ENCODE assay signal across 8 cellular contexts in the genomic region with DNA sequence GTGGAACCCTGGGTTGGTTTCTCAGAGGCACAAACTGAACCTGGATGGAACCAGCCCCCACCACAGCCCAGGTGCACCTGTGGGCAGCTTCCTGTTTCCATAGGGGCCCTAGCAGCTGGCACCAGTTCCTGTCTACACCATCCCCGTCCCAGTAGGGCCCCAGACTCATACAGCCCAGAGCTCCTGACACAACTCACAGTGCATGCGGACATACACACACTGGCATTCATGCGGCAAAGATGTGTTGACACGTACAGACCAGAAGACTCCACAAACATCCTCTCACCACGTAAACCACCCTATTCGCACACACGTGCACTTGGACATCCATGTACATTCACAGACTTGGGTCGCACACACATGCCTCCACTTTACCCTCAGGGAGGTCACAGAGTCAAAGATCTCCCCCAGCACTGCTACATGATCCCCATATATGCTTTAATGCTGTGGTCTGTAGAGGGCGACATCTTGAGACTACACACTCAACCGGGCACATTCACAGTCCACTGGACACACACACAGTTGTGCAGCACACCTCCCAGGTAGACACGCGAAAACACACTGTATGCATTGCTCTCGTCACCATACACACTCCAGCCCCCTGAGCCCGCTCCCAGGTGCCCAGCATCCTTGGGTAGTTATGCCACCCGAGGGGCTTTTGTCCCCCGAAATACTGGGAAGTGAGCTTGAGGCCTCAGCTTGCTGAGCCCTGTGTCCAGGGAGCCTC. TPM values are rescaled to one million over a fixed set of nuclear protein-coding genes. Genes with fewer than 3 reads are reported as not detected.
A peak's percentile ranks its signal among the peaks of the same experiment; 100 is the strongest.
DNase-seq lines count a peak whose midpoint lies in the region; ATAC-seq and TF ChIP-seq lines count a peak whose summit lies in the region.

No MANE protein-coding gene starts in this region.

- H3K27me3 Mint-ChIP-seq in WTC11 (ENCODE audit: low read depth), result no peaks in the 10 kb centered on the region

- no peaks in the 10 kb centered on the region for H3K9me3 ChIP-seq in effector memory CD4-positive, alpha-beta T cell (ENCODE audit: control insufficient read depth, low read length)

- H3K36me3 Mint-ChIP-seq in WTC11, result no peaks in the 10 kb centered on the region; the same call in 1 of the 2 replicates

- H3K36me3 ChIP-seq in effector memory CD4-positive, alpha-beta T cell (ENCODE audit: control insufficient read depth, insufficient read depth, low read length), result no peaks in the 10 kb centered on the region

- H3K27ac Mint-ChIP-seq in WTC11, result peak overlapping the region; percentile 59

- H3K27ac ChIP-seq in effector memory CD4-positive, alpha-beta T cell (ENCODE audit: insufficient read depth, low read length, poor library complexity, severe bottlenecking), result no peak overlapping the region

- H3K4me3 Mint-ChIP-seq in WTC11, result no peak overlapping the region

- peak; percentile 57 for TF ChIP-seq CTCF in GM12865 (IDR thresholded peaks at IDR 0.05; ENCODE audit: insufficient read depth, low read depth, low read length, missing control alignments)
- no peak for TF ChIP-seq CTCF in WTC11 (IDR thresholded peaks at IDR 0.05)

- H3K4me1 ChIP-seq in effector memory CD4-positive, alpha-beta T cell (ENCODE audit: control insufficient read depth, insufficient read depth, low read length, poor library complexity, severe bottlenecking), result peaks cover 23% of the 10 kb centered on the region

- ATAC-seq in GM19463 (IDR thresholded peaks at IDR 0.05; ENCODE audit: unreplicated experiment) (peak; percentile 48), HG03460 (IDR thresholded peaks at IDR 0.05; ENCODE audit: unreplicated experiment) (peak; percentile 47), WTC11 (0 out of 2 replicates have a peak, but pooled peaks have one; percentile 6)

- no peaks in the 10 kb centered on the region for H3K27me3 ChIP-seq in effector memory CD4-positive, alpha-beta T cell (replicated peaks; ENCODE audit: control insufficient read depth, insufficient read depth, low read length, poor library complexity, severe bottlenecking)

- POLR2A ChIA-PET in WTC11 (lab: Charles Lee), result interaction anchor here (0.6 to 1.9 kb wide), 4 partner anchors 21 to 41 kb away, joined by 3 to 5 read pairs (median 3); partner anchors contain the start of gene CXXC5

- CTCF ChIA-PET in WTC11 (lab: Charles Lee), result interaction anchor here (0.9 to 3.1 kb wide), 19 partner anchors 11 to 117 kb away, joined by 3 to 29 read pairs (median 7); partner anchors contain the start of gene CXXC5

- peak overlapping the region; percentile 78 for H3K4me3 ChIP-seq in GM12865 (ENCODE audit: low read depth, low read length)
- H3K4me3 ChIP-seq in effector memory CD4-positive, alpha-beta T cell (ENCODE audit: insufficient read depth, low read depth, low read length, poor library complexity, severe bottlenecking), result no peak overlapping the region

- no peaks in the 10 kb centered on the region for H3K9me3 Mint-ChIP-seq in WTC11

- H3K4me1 Mint-ChIP-seq in WTC11, result peaks cover 71% of the 10 kb centered on the region

- DNase-seq in GM12865 (ENCODE audit: low read depth), result peak; percentile 92
- no peak for DNase-seq in WTC11 (ENCODE audit: low spot score)
- DNase-seq in globus pallidus (ENCODE audit: low spot score), result peak; percentile 74
- DNase-seq in stimulated activated CD8-positive, alpha-beta memory T cell treated with anti-CD3 and anti-CD28 coated beads, Interleukin-4, amount 100 ng/mL, for 48 hours, result peak; percentile 47
- DNase-seq in effector memory CD4-positive, alpha-beta T cell, result no peak
- no peak for DNase-seq in EL

TF ChIP-seq in WTC11, 78 proteins besides CTCF, POLR2A, EP300 and RAD21 (continues in another document):
- TF ChIP-seq RORB (CRISPR knock-in tag; IDR thresholded peaks at IDR 0.05) (no peak), NFE2L1 (CRISPR knock-in tag; IDR thresholded peaks at IDR 0.05) (no peak), PRRX2 (CRISPR knock-in tag; IDR thresholded peaks at IDR 0.05) (no peak), ZNF232 (CRISPR knock-in tag; IDR thresholded peaks at IDR 0.05) (no peak), OVOL2 (CRISPR knock-in tag; IDR thresholded peaks at IDR 0.05; ENCODE audit: borderline replicate concordance) (no peak), ZNF425 (CRISPR knock-in tag; conservative IDR thresholded peaks at IDR 0.05) (no peak)
- TF ChIP-seq, protein P1, sequence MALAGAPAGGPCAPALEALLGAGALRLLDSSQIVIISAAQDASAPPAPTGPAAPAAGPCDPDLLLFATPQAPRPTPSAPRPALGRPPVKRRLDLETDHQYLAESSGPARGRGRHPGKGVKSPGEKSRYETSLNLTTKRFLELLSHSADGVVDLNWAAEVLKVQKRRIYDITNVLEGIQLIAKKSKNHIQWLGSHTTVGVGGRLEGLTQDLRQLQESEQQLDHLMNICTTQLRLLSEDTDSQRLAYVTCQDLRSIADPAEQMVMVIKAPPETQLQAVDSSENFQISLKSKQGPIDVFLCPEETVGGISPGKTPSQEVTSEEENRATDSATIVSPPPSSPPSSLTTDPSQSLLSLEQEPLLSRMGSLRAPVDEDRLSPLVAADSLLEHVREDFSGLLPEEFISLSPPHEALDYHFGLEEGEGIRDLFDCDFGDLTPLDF (CRISPR knock-in tag; IDR thresholded peaks at IDR 0.05), result no peak
- TF ChIP-seq, protein P2, sequence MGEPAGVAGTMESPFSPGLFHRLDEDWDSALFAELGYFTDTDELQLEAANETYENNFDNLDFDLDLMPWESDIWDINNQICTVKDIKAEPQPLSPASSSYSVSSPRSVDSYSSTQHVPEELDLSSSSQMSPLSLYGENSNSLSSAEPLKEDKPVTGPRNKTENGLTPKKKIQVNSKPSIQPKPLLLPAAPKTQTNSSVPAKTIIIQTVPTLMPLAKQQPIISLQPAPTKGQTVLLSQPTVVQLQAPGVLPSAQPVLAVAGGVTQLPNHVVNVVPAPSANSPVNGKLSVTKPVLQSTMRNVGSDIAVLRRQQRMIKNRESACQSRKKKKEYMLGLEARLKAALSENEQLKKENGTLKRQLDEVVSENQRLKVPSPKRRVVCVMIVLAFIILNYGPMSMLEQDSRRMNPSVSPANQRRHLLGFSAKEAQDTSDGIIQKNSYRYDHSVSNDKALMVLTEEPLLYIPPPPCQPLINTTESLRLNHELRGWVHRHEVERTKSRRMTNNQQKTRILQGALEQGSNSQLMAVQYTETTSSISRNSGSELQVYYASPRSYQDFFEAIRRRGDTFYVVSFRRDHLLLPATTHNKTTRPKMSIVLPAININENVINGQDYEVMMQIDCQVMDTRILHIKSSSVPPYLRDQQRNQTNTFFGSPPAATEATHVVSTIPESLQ (CRISPR knock-in tag; IDR thresholded peaks at IDR 0.05), result no peak
- TF ChIP-seq, protein P3, sequence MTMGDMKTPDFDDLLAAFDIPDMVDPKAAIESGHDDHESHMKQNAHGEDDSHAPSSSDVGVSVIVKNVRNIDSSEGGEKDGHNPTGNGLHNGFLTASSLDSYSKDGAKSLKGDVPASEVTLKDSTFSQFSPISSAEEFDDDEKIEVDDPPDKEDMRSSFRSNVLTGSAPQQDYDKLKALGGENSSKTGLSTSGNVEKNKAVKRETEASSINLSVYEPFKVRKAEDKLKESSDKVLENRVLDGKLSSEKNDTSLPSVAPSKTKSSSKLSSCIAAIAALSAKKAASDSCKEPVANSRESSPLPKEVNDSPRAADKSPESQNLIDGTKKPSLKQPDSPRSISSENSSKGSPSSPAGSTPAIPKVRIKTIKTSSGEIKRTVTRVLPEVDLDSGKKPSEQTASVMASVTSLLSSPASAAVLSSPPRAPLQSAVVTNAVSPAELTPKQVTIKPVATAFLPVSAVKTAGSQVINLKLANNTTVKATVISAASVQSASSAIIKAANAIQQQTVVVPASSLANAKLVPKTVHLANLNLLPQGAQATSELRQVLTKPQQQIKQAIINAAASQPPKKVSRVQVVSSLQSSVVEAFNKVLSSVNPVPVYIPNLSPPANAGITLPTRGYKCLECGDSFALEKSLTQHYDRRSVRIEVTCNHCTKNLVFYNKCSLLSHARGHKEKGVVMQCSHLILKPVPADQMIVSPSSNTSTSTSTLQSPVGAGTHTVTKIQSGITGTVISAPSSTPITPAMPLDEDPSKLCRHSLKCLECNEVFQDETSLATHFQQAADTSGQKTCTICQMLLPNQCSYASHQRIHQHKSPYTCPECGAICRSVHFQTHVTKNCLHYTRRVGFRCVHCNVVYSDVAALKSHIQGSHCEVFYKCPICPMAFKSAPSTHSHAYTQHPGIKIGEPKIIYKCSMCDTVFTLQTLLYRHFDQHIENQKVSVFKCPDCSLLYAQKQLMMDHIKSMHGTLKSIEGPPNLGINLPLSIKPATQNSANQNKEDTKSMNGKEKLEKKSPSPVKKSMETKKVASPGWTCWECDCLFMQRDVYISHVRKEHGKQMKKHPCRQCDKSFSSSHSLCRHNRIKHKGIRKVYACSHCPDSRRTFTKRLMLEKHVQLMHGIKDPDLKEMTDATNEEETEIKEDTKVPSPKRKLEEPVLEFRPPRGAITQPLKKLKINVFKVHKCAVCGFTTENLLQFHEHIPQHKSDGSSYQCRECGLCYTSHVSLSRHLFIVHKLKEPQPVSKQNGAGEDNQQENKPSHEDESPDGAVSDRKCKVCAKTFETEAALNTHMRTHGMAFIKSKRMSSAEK (CRISPR knock-in tag; IDR thresholded peaks at IDR 0.05; ENCODE audit: borderline replicate concordance), result no peak

RNA-seq across cellular contexts. Expression of gene CXXC5, which starts 22.4 kb away (rescaled TPM):
- total RNA-seq in WTC11 (2021), result 77.5 to 97.2 TPM (median 78.0 TPM) in 3 replicates

Comparison
In these comparisons a context has a peak if more than half of its experiments do, and no peak if none do; other contexts are left out.
1. DNase-seq: peak in GM12865 (single experiment), globus pallidus (single experiment) and stimulated activated CD8-positive, alpha-beta memory T cell treated with anti-CD3 and anti-CD28 coated beads, Interleukin-4, amount 100 ng/mL, for 48 hours (single experiment); none in WTC11 (single experiment), effector memory CD4-positive, alpha-beta T cell (0 of 3) and EL (single experiment).
2. Peak in every context shown above with its lines, with median percentiles within 50 percentile points of each other: ATAC-seq.